In the genomic region with DNA sequence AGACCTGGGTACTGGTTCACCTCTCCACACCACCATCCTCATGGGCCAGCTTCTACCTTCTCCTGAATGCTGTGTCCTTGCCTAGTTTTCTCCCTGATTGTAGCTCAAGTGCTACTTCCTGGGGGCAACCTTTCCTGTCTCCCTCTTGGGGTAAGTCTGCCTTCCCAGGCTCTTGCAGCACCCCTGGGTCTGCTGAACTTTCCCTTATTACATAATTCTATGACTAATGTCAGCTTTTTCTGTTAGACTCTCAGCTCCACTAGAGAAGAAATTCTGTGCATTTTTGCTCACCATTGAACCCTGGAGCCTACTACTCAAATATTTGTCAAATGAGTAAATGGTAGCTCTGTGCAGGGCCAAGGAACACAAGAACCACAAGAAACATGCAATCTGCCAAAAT, we compare ENCODE assay signal across 7 cellular contexts.
DNase-seq lines count a peak whose midpoint lies in the region; TF ChIP-seq lines count a peak whose summit lies in the region.
"Not testable (repeated sequence)": the region's sequence is repeated elsewhere in the genome, so short reads cannot be mapped to it uniquely, and the experiment has no call there.

No MANE protein-coding gene starts in this region.

- not testable (repeated sequence) for H3K4me2 ChIP-seq in mammary epithelial cell (ENCODE audit: insufficient read depth, low read depth, low read length); trophoblast cell (ENCODE audit: low read length)

- not testable (repeated sequence) for H4K20me1 ChIP-seq in mammary epithelial cell (ENCODE audit: insufficient read depth, low read length)

- H3K79me2 ChIP-seq in mammary epithelial cell (ENCODE audit: insufficient read depth, low read length); trophoblast cell (ENCODE audit: control insufficient read depth, insufficient read depth, low read length, poor library complexity): not testable (repeated sequence)

- dilution Hi-C loops in mammary epithelial cell (cut with HindIII; ENCODE audit: low sequenced_read_pairs) = not testable (repeated sequence)

- peaks cover 10% of the 10 kb centered on the region for H3K4me1 ChIP-seq in mammary epithelial cell (ENCODE audit: insufficient read depth, low read length)
- H3K4me1 ChIP-seq in trophoblast cell (ENCODE audit: control insufficient read depth in 1 of 2, insufficient read depth in 2 of 2, low read length in 2 of 2) = not testable (repeated sequence)

- H2BK120ac ChIP-seq in trophoblast cell (ENCODE audit: insufficient read depth, low read length, poor library complexity) = not testable (repeated sequence)

- not testable (repeated sequence) for TF ChIP-seq POLR2A in NB4 (IDR thresholded peaks at IDR 0.05; ENCODE audit: extremely low read depth, insufficient read length)

- H3K79me1 ChIP-seq in trophoblast cell (ENCODE audit: low read length) = not testable (repeated sequence)

- H3K27ac ChIP-seq in mammary epithelial cell (ENCODE audit: insufficient read depth, low read depth, low read length) = peak overlapping the region; percentile 27
- not testable (repeated sequence) for H3K27ac ChIP-seq in trophoblast cell (ENCODE audit: low read depth, low read length)

- BruUV-seq in mammary epithelial cell (replicated peaks; lab: Mats Ljungman, UMichigan) = not testable (repeated sequence)

- not testable (repeated sequence) for H2AFZ ChIP-seq in mammary epithelial cell (ENCODE audit: low read depth, low read length); trophoblast cell (ENCODE audit: insufficient read depth, low read length, poor library complexity)

- not testable (repeated sequence) for TF ChIP-seq CTCF in AG09319 (IDR thresholded peaks at IDR 0.05; ENCODE audit: low read depth, low read length); NB4 (IDR thresholded peaks at IDR 0.05; ENCODE audit: low read depth, low read length); mammary epithelial cell (conservative IDR thresholded peaks at IDR 0.05 in 1 of 2, IDR thresholded peaks at IDR 0.05 in 1 of 2; ENCODE audit: extremely low read depth in 1 of 2, insufficient read depth in 1 of 2, low read depth in 1 of 2, low read length in 2 of 2); fibroblast of the aortic adventitia (IDR thresholded peaks at IDR 0.05; ENCODE audit: insufficient read depth, low read length)

- H3K4ac ChIP-seq in trophoblast cell (ENCODE audit: low read depth, low read length) = not testable (repeated sequence)

- not testable (repeated sequence) for H4K8ac ChIP-seq in trophoblast cell (ENCODE audit: low read depth, low read length)

- DNase-seq in AG09319 (ENCODE audit: extremely low read depth, low read depth) (peak; percentile 70), H4 (ENCODE audit: low spot score) (peak; percentile 70), NB4 (ENCODE audit: low read depth) (peak; percentile 2), T1000 (lab: John Stamatoyannopoulos, UW) (peak; percentile 27), mammary epithelial cell (peak; percentile 87), fibroblast of the aortic adventitia (ENCODE audit: low read depth) (peak; percentile 70), trophoblast cell (peak; percentile 14 to 80)

- not testable (repeated sequence) for H2BK12ac ChIP-seq in trophoblast cell (ENCODE audit: low read length)

- not testable (repeated sequence) for H2BK5ac ChIP-seq in trophoblast cell (ENCODE audit: low read depth, low read length, poor library complexity)

- not testable (repeated sequence) for H3K23ac ChIP-seq in trophoblast cell (ENCODE audit: low read length)

- H2AK5ac ChIP-seq in trophoblast cell (ENCODE audit: low read length) = not testable (repeated sequence)

- H3K27me3 ChIP-seq in mammary epithelial cell (ENCODE audit: insufficient read depth, low read length); trophoblast cell (ENCODE audit: insufficient read depth, low read length): not testable (repeated sequence)

- H3K9ac ChIP-seq in mammary epithelial cell (ENCODE audit: insufficient read depth, low read length); trophoblast cell (ENCODE audit: low read length): not testable (repeated sequence)

- not testable (repeated sequence) for H3K36me3 ChIP-seq in mammary epithelial cell (ENCODE audit: insufficient read depth, low read length); trophoblast cell (ENCODE audit: control insufficient read depth in 1 of 2, insufficient read depth in 2 of 2, low read length in 2 of 2)

- H3K18ac ChIP-seq in trophoblast cell (ENCODE audit: low read length) = not testable (repeated sequence)

- in situ Hi-C loops in mammary epithelial cell (cut with MboI; ENCODE audit: low sequenced_read_pairs in 2 of 2) = not testable (repeated sequence)

- H4K91ac ChIP-seq in trophoblast cell (ENCODE audit: low read depth, low read length) = not testable (repeated sequence)

- intact Hi-C loops in mammary epithelial cell (cut with micrococcal nuclease) = not testable (repeated sequence)

- H4K12ac ChIP-seq in trophoblast cell (ENCODE audit: low read depth, low read length) = not testable (repeated sequence)

- H3K4me3 ChIP-seq in NB4 (ENCODE audit: low read depth, low read length); mammary epithelial cell (replicated peaks in 1 of 3; ENCODE audit: insufficient read depth in 1 of 3, low read depth in 2 of 3, low read length in 3 of 3); fibroblast of the aortic adventitia (ENCODE audit: low read depth, low read length); trophoblast cell (ENCODE audit: low read depth, low read length): not testable (repeated sequence)

- CTCF ChIA-PET in mammary epithelial cell (lab: Charles Lee; ENCODE audit: low non-redundant PET) = not testable (repeated sequence)

- H3K14ac ChIP-seq in trophoblast cell (ENCODE audit: low read length) = not testable (repeated sequence)

- H3K9me3 ChIP-seq in mammary epithelial cell (replicated peaks; ENCODE audit: insufficient read depth, low read length); trophoblast cell (ENCODE audit: insufficient read depth, low read depth, low read length): not testable (repeated sequence)

Comparison
In these comparisons a context has a peak if more than half of its experiments do, and no peak if none do; other contexts are left out.
1. DNase-seq: peak in every context shown above with its lines; median percentile 87 in mammary epithelial cell; 70 in AG09319; 70 in H4; 70 in fibroblast of the aortic adventitia; 47 in trophoblast cell; 27 in T1000; 2 in NB4.